In the genomic region with DNA sequence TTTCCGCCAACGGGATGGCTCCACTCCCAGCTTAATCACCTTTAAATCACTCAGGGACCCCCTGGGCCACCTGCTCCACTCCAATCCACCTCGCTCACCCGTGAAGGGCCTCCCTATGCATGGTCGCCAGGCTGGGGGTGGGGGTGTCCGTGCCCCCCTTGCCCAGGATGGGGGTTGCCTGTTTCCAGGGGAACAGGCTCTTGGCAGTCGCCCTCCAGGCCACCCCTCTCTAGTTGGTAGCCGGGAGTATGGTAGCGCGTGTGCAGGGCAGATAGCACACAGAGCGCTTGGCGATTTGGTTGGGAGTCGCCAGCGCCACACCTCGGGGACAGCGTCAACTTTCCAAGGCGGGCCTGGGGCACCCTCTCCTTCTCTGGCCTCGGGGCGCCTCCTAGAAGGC, we compare ENCODE assay signal across 24 cellular contexts.
"Had no signal": no experiment of that assay in that cellular context is flagged by ENCODE, and none has a peak within 500 bp of the region (broad histone marks: within the 10 kb centered on the region; RNA-seq: fewer than 3 reads in every experiment).

No MANE protein-coding gene starts in this region.

- H3K79me2 ChIP-seq: hepatocyte, parathyroid adenoma had no signal

- H3K27me3 ChIP-seq: body of pancreas, hepatocyte, testis had no signal

- H3K36me3 Mint-ChIP-seq: activated naive CD8-positive, alpha-beta T cell treated with anti-CD3 and anti-CD28 coated beads for 36 hours had no signal

- H3K27ac Mint-ChIP-seq: activated B cell treated with CpG ODN at 0.5 μM for 24 hours; activated CD8-positive, alpha-beta T cell treated with anti-CD3 and anti-CD28 coated beads for 36 hours; activated naive CD8-positive, alpha-beta T cell treated with anti-CD3 and anti-CD28 coated beads for 36 hours; activated T-helper 17 cell treated with anti-CD3 and anti-CD28 coated beads, Interleukin-2, amount 50 U/mL, for 72 hours; endodermal cell; T-helper 2 cell treated with Interferon-gamma antibody and Interleukin-4, amounts not matched to agents 5 μg/mL and 100 μg/mL, for 36 hours had no signal

- H3K27me3 Mint-ChIP-seq: activated T-helper 17 cell treated with anti-CD3 and anti-CD28 coated beads, Interleukin-2, amount 50 U/mL, for 72 hours had no signal

- H3K9me3 Mint-ChIP-seq: activated B cell treated with CpG ODN at 0.5 μM for 24 hours; activated CD8-positive, alpha-beta T cell treated with anti-CD3 and anti-CD28 coated beads for 36 hours; activated naive CD8-positive, alpha-beta T cell treated with anti-CD3 and anti-CD28 coated beads for 36 hours; activated T-helper 17 cell treated with anti-CD3 and anti-CD28 coated beads, Interleukin-2, amount 50 U/mL, for 72 hours; endodermal cell; T-helper 2 cell treated with Interferon-gamma antibody and Interleukin-4, amounts not matched to agents 5 μg/mL and 100 μg/mL, for 36 hours had no signal

- H3K9ac ChIP-seq: parathyroid adenoma had no signal

- H3K9me3 ChIP-seq: body of pancreas, neutrophil, stomach, testis, upper lobe of right lung had no signal

- ATAC-seq: activated CD8-positive, alpha-beta T cell treated with anti-CD3 and anti-CD28 coated beads for 36 hours had no signal

- DNase-seq: activated B cell treated with CpG ODN at 0.5 μM for 24 hours; activated CD4-positive, alpha-beta T cell treated with anti-CD3 and anti-CD28 coated beads for 48 hours; activated CD8-positive, alpha-beta T cell treated with anti-CD3 and anti-CD28 coated beads for 36 hours; activated naive CD4-positive, alpha-beta T cell; activated naive CD8-positive, alpha-beta T cell treated with anti-CD3 and anti-CD28 coated beads for 36 hours; activated T-cell treated with anti-CD3 and anti-CD28 coated beads, Interleukin-2, amount 50 U/mL, for 1 hour; amniotic stem cell; foreskin keratinocyte; left colon; midbrain; retina; stimulated activated CD4-positive, alpha-beta T cell treated with anti-CD3 and anti-CD28 coated beads, Interleukin-2, amount 100 ng/mL, for 24 hours had no signal

- H3K4me3 Mint-ChIP-seq: activated B cell treated with CpG ODN at 0.5 μM for 24 hours; activated CD8-positive, alpha-beta T cell treated with anti-CD3 and anti-CD28 coated beads for 36 hours; activated naive CD8-positive, alpha-beta T cell treated with anti-CD3 and anti-CD28 coated beads for 36 hours had no signal

- H3K36me3 ChIP-seq: neutrophil, stomach, upper lobe of right lung had no signal

- H3K4me1 ChIP-seq: foreskin keratinocyte, parathyroid adenoma, testis had no signal

- H3K4me3 ChIP-seq: lung had no signal

- H3K27ac ChIP-seq: epithelial cell of prostate, foreskin keratinocyte, neutrophil, parathyroid adenoma, testis, upper lobe of right lung had no signal
